In genomic region chr10:47349941-47350371, GRCh38 we compare ENCODE assay signal across 39 cellular contexts. TPM values are rescaled to one million over a fixed set of nuclear protein-coding genes. Genes with fewer than 3 reads are reported as not detected.
"Had no signal": no experiment of that assay in that cellular context is flagged by ENCODE, and none has a peak within 500 bp of the region (broad histone marks: within the 10 kb centered on the region; RNA-seq: fewer than 3 reads in every experiment).

No MANE protein-coding gene starts in this region.

- H3K27me3 ChIP-seq: adrenal gland, ascending aorta, cardiac muscle cell, gastroesophageal sphincter, sigmoid colon, tibial nerve had no signal

- H3K27me3 Mint-ChIP-seq: activated CD4-positive, alpha-beta memory T cell treated with anti-CD3 and anti-CD28 coated beads, Interleukin-2, amount 10 ng/mL, durations not matched to agents 7 days and 5 days; activated CD4-positive, alpha-beta T cell treated with anti-CD3 and anti-CD28 coated beads, Interleukin-2, amount 10 ng/mL, durations not matched to agents 7 days and 5 days; activated T-helper 17 cell treated with anti-CD3 and anti-CD28 coated beads, Interleukin-2, amount 50 U/mL, for 72 hours had no signal

- H3K36me3 ChIP-seq: adrenal gland, ascending aorta, cardiac muscle cell, gastroesophageal sphincter, sigmoid colon, tibial nerve had no signal

- H3K27ac Mint-ChIP-seq: activated CD4-positive, alpha-beta memory T cell treated with anti-CD3 and anti-CD28 coated beads, Interleukin-2, amount 10 ng/mL, durations not matched to agents 7 days and 5 days; activated CD4-positive, alpha-beta T cell treated with anti-CD3 and anti-CD28 coated beads, Interleukin-2, amount 10 ng/mL, durations not matched to agents 7 days and 5 days; activated naive CD4-positive, alpha-beta T cell treated with anti-CD3 and anti-CD28 coated beads, Interleukin-2, amount 50 U/mL, for 72 hours; activated T-helper 17 cell treated with anti-CD3 and anti-CD28 coated beads, Interleukin-2, amount 50 U/mL, for 72 hours; brain; effector memory CD8-positive, alpha-beta T cell; naive thymus-derived CD4-positive, alpha-beta T cell; progenitor cell of endocrine pancreas; stimulated activated naive B cell treated with anti-CD40 and anti-IgM and Interleukin-4, amounts not matched to agents 10 μg/mL and 1 μg/mL and 100 μg/mL, for 72 hours; T-helper 1 cell treated with Interleukin-12 subunit alpha and Interleukin-12 subunit beta and Interleukin-4 antibody, amounts not matched to agents 30 μg/mL and 1 μg/mL, for 36 hours had no signal

- H3K9me3 Mint-ChIP-seq: activated CD4-positive, alpha-beta memory T cell treated with anti-CD3 and anti-CD28 coated beads, Interleukin-2, amount 10 ng/mL, durations not matched to agents 7 days and 5 days; activated CD4-positive, alpha-beta T cell treated with anti-CD3 and anti-CD28 coated beads, Interleukin-2, amount 10 ng/mL, durations not matched to agents 7 days and 5 days; activated naive CD4-positive, alpha-beta T cell treated with anti-CD3 and anti-CD28 coated beads, Interleukin-2, amount 50 U/mL, for 72 hours; activated T-cell treated with anti-CD3 and anti-CD28 coated beads, Interleukin-2, amount 50 U/mL, for 4 hours; activated T-helper 17 cell treated with anti-CD3 and anti-CD28 coated beads, Interleukin-2, amount 50 U/mL, for 72 hours; brain; effector memory CD8-positive, alpha-beta T cell; naive thymus-derived CD4-positive, alpha-beta T cell; stimulated activated naive B cell treated with anti-CD40 and anti-IgM and Interleukin-4, amounts not matched to agents 10 μg/mL and 1 μg/mL and 100 μg/mL, for 72 hours; T-helper 1 cell treated with Interleukin-12 subunit alpha and Interleukin-12 subunit beta and Interleukin-4 antibody, amounts not matched to agents 30 μg/mL and 1 μg/mL, for 36 hours had no signal

- H3K4me1 Mint-ChIP-seq: activated CD4-positive, alpha-beta memory T cell treated with anti-CD3 and anti-CD28 coated beads, Interleukin-2, amount 10 ng/mL, durations not matched to agents 7 days and 5 days; activated CD4-positive, alpha-beta T cell treated with anti-CD3 and anti-CD28 coated beads, Interleukin-2, amount 10 ng/mL, durations not matched to agents 7 days and 5 days; activated T-helper 17 cell treated with anti-CD3 and anti-CD28 coated beads, Interleukin-2, amount 50 U/mL, for 72 hours; naive thymus-derived CD4-positive, alpha-beta T cell; stimulated activated naive B cell treated with anti-CD40 and anti-IgM and Interleukin-4, amounts not matched to agents 10 μg/mL and 1 μg/mL and 100 μg/mL, for 72 hours had no signal

- H3K36me3 Mint-ChIP-seq: activated naive CD4-positive, alpha-beta T cell treated with anti-CD3 and anti-CD28 coated beads, Interleukin-2, amount 50 U/mL, for 72 hours; brain; naive thymus-derived CD4-positive, alpha-beta T cell; stimulated activated naive B cell treated with anti-CD40 and anti-IgM and Interleukin-4, amounts not matched to agents 10 μg/mL and 1 μg/mL and 100 μg/mL, for 72 hours had no signal

- H3K4me1 ChIP-seq: adrenal gland, ascending aorta, gastroesophageal sphincter, sigmoid colon, tibial nerve had no signal

- H3K9me3 ChIP-seq: adrenal gland, ascending aorta, gastroesophageal sphincter, sigmoid colon, tibial nerve had no signal

- ATAC-seq: activated naive CD4-positive, alpha-beta T cell treated with anti-CD3 and anti-CD28 coated beads, Interleukin-2, amount 50 U/mL, for 72 hours; activated T-cell treated with anti-CD3 and anti-CD28 coated beads, Interleukin-2, amount 50 U/mL, for 4 hours; activated T-helper 17 cell treated with anti-CD3 and anti-CD28 coated beads, Interleukin-2, amount 50 U/mL, for 72 hours; effector memory CD8-positive, alpha-beta T cell; gastroesophageal sphincter; left colon; naive thymus-derived CD4-positive, alpha-beta T cell; stimulated activated naive B cell treated with anti-CD40 and anti-IgM and Interleukin-4, amounts not matched to agents 10 μg/mL and 1 μg/mL and 100 μg/mL, for 72 hours had no signal

- H3K4me3 ChIP-seq: adrenal gland, ascending aorta, cardiac muscle cell, gastroesophageal sphincter, sigmoid colon, tibial nerve had no signal

- H3K4me3 Mint-ChIP-seq: activated CD4-positive, alpha-beta memory T cell treated with anti-CD3 and anti-CD28 coated beads, Interleukin-2, amount 10 ng/mL, durations not matched to agents 7 days and 5 days; activated CD4-positive, alpha-beta T cell treated with anti-CD3 and anti-CD28 coated beads, Interleukin-2, amount 10 ng/mL, durations not matched to agents 7 days and 5 days; activated T-cell treated with anti-CD3 and anti-CD28 coated beads, Interleukin-2, amount 50 U/mL, for 4 hours; activated T-helper 17 cell treated with anti-CD3 and anti-CD28 coated beads, Interleukin-2, amount 50 U/mL, for 72 hours; brain; effector memory CD8-positive, alpha-beta T cell; naive thymus-derived CD4-positive, alpha-beta T cell; stimulated activated naive B cell treated with anti-CD40 and anti-IgM and Interleukin-4, amounts not matched to agents 10 μg/mL and 1 μg/mL and 100 μg/mL, for 72 hours; T-helper 1 cell treated with Interleukin-12 subunit alpha and Interleukin-12 subunit beta and Interleukin-4 antibody, amounts not matched to agents 30 μg/mL and 1 μg/mL, for 36 hours had no signal

- H3K27ac ChIP-seq: adrenal gland, ascending aorta, cardiac muscle cell, gastroesophageal sphincter, sigmoid colon, tibial nerve, VCaP had no signal

- DNase-seq: activated CD4-positive, alpha-beta memory T cell treated with anti-CD3 and anti-CD28 coated beads, Interleukin-2, amount 10 ng/mL, durations not matched to agents 7 days and 5 days; activated CD4-positive, alpha-beta T cell treated with anti-CD3 and anti-CD28 coated beads for 1 hour; activated CD4-positive, alpha-beta T cell treated with anti-CD3 and anti-CD28 coated beads, Interleukin-2, amount 10 ng/mL, durations not matched to agents 7 days and 5 days; activated naive CD4-positive, alpha-beta T cell; activated T-cell treated with anti-CD3 and anti-CD28 coated beads, Interleukin-2, amount 50 U/mL, for 4 hours; adrenal gland; cortex of kidney; effector memory CD8-positive, alpha-beta T cell; hippocampal formation; left colon; midbrain; naive thymus-derived CD4-positive, alpha-beta T cell; sigmoid colon; small intestine; stimulated activated CD4-positive, alpha-beta T cell treated with anti-CD3 and anti-CD28 coated beads, Interleukin-1b, Interleukin-23, amount 100 ng/mL, for 48 hours; stimulated activated naive B cell treated with anti-CD40 and anti-IgM and Interleukin-4, amounts not matched to agents 10 μg/mL and 1 μg/mL and 100 μg/mL, for 72 hours; SW 1271; T-helper 9 cell had no signal

RNA-seq across cellular contexts. Expression of gene RBP3, which starts 1.8 kb away (rescaled TPM):
- total RNA-seq: activated CD4-positive, alpha-beta memory T cell treated with anti-CD3 and anti-CD28 coated beads, Interleukin-2, amount 10 ng/mL, durations not matched to agents 7 days and 5 days; activated CD4-positive, alpha-beta T cell treated with anti-CD3 and anti-CD28 coated beads, Interleukin-2, amount 10 ng/mL, durations not matched to agents 7 days and 5 days; activated naive CD4-positive, alpha-beta T cell treated with anti-CD3 and anti-CD28 coated beads, Interleukin-2, amount 50 U/mL, for 72 hours; activated T-cell treated with anti-CD3 and anti-CD28 coated beads, Interleukin-2, amount 50 U/mL, for 4 hours; activated T-helper 17 cell treated with anti-CD3 and anti-CD28 coated beads, Interleukin-2, amount 50 U/mL, for 72 hours; ascending aorta; cardiac muscle cell; cerebellum; endothelial cell of umbilical vein; fibroblast of lung; fibroblast of villous mesenchyme; gastroesophageal sphincter; left colon; liver; naive thymus-derived CD4-positive, alpha-beta T cell; osteocyte; renal cortical epithelial cell; sigmoid colon; temporal lobe; tibial nerve; ureter had no signal
- polyA plus RNA-seq: adrenal gland; cardiac muscle cell; endothelial cell of umbilical vein; esophagus; fibroblast of lung; keratinocyte; liver; naive thymus-derived CD4-positive, alpha-beta T cell; sigmoid colon had no signal

RNA-seq across cellular contexts. Expression of gene GDF2, which starts 27.7 kb away (rescaled TPM):
- total RNA-seq: activated CD4-positive, alpha-beta memory T cell treated with anti-CD3 and anti-CD28 coated beads, Interleukin-2, amount 10 ng/mL, durations not matched to agents 7 days and 5 days; activated CD4-positive, alpha-beta T cell treated with anti-CD3 and anti-CD28 coated beads, Interleukin-2, amount 10 ng/mL, durations not matched to agents 7 days and 5 days; activated naive CD4-positive, alpha-beta T cell treated with anti-CD3 and anti-CD28 coated beads, Interleukin-2, amount 50 U/mL, for 72 hours; activated T-cell treated with anti-CD3 and anti-CD28 coated beads, Interleukin-2, amount 50 U/mL, for 4 hours; activated T-helper 17 cell treated with anti-CD3 and anti-CD28 coated beads, Interleukin-2, amount 50 U/mL, for 72 hours; adrenal gland; cerebellum; endothelial cell of umbilical vein; fibroblast of lung; fibroblast of villous mesenchyme; gastroesophageal sphincter; left colon; naive thymus-derived CD4-positive, alpha-beta T cell; osteocyte; progenitor cell of endocrine pancreas; renal cortical epithelial cell; sigmoid colon; temporal lobe; tibial nerve; ureter had no signal
- polyA plus RNA-seq: adrenal gland; endothelial cell of umbilical vein; esophagus; fibroblast of lung; keratinocyte; naive thymus-derived CD4-positive, alpha-beta T cell; sigmoid colon; small intestine had no signal

RNA-seq across cellular contexts. Expression of gene ZNF488, which starts 34.1 kb away (rescaled TPM):
- total RNA-seq: ascending aorta; fibroblast of lung; naive thymus-derived CD4-positive, alpha-beta T cell had no signal

RNA-seq across cellular contexts. Expression of gene GDF10, which starts 50.0 kb away (rescaled TPM):
- total RNA-seq: activated CD4-positive, alpha-beta memory T cell treated with anti-CD3 and anti-CD28 coated beads, Interleukin-2, amount 10 ng/mL, durations not matched to agents 7 days and 5 days; endothelial cell of umbilical vein; fibroblast of villous mesenchyme; osteocyte; progenitor cell of endocrine pancreas; renal cortical epithelial cell had no signal
- polyA plus RNA-seq: endothelial cell of umbilical vein, keratinocyte had no signal
